1 cellular context compared by ENCODE assay signal in the genomic region with DNA sequence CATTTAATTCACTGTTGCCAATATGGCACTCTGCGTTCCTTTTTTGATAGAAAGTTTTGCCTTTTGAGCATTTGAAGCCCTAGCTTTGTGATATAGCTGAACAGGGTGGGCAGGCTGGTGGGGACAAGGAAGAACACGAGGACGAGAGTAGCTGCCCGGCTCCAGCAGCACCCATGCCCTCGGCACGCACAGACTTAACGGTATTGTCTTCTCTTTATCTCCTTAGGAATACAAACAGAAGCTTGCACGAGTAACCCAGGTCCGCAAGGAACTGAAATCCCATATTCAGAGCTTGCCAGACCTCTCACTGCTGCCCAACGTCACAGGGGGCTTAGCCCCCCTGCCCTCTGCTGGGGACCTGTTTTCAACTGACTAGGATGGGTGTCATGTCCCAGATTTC.
TF ChIP-seq lines count a peak whose summit lies in the region.

No MANE protein-coding gene starts in this region.

TF ChIP-seq in IMR-90, 13 proteins besides CTCF, POLR2A, EP300 and RAD21:
- TF ChIP-seq MAZ (IDR thresholded peaks at IDR 0.05; ENCODE audit: borderline replicate concordance, low read depth, low read length) = no peak
- no peak for TF ChIP-seq FOS (IDR thresholded peaks at IDR 0.05; ENCODE audit: low read depth, low read length)
- TF ChIP-seq, protein P1, sequence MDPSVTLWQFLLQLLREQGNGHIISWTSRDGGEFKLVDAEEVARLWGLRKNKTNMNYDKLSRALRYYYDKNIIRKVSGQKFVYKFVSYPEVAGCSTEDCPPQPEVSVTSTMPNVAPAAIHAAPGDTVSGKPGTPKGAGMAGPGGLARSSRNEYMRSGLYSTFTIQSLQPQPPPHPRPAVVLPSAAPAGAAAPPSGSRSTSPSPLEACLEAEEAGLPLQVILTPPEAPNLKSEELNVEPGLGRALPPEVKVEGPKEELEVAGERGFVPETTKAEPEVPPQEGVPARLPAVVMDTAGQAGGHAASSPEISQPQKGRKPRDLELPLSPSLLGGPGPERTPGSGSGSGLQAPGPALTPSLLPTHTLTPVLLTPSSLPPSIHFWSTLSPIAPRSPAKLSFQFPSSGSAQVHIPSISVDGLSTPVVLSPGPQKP (IDR thresholded peaks at IDR 0.05; ENCODE audit: borderline replicate concordance, low read depth, low read length) = no peak
- TF ChIP-seq SMC3 (IDR thresholded peaks at IDR 0.05; ENCODE audit: low read depth, low read length) = no peak
- no peak for TF ChIP-seq RCOR1 (IDR thresholded peaks at IDR 0.05; ENCODE audit: insufficient replicate concordance, low read length)
